In genomic region chr11:75562048-75562835, GRCh38 we compare ENCODE assay signal across 1 cellular context.
TF ChIP-seq lines count a peak whose summit lies in the region.

Gene SERPINH1, plus strand, starts transcription at chr11:75562253. Its CDS starts 4,097 bp downstream, at chr11:75566350.

TF ChIP-seq in HepG2, 621 proteins besides CTCF, POLR2A, EP300 and RAD21 (continued from another document and continues in another):
- TF ChIP-seq DZIP1 (CRISPR knock-in tag; IDR thresholded peaks at IDR 0.05) (no peak), ZNF503 (CRISPR knock-in tag; IDR thresholded peaks at IDR 0.05) (no peak), TFAP4 (IDR thresholded peaks at IDR 0.05; ENCODE audit: borderline replicate concordance, low read depth) (no peak; the same call in 1 of the 2 replicates), RBFOX2 (IDR thresholded peaks at IDR 0.05; ENCODE audit: low read depth, low read length) (peak; percentile 90), ELK4 (CRISPR knock-in tag; IDR thresholded peaks at IDR 0.05; ENCODE audit: borderline replicate concordance) (no peak), ZNF263 (CRISPR knock-in tag; IDR thresholded peaks at IDR 0.05) (peak; percentile 2; the same call in 1 of the 2 replicates), ZNF143 (CRISPR knock-in tag; IDR thresholded peaks at IDR 0.05) (no peak), ZNF766 (CRISPR knock-in tag; IDR thresholded peaks at IDR 0.05; ENCODE audit: borderline replicate concordance) (0 out of 2 replicates have a peak, but pooled peaks have one; percentile 33), HIC2 (CRISPR knock-in tag; IDR thresholded peaks at IDR 0.05; ENCODE audit: low read depth) (no peak), PAWR (CRISPR knock-in tag; IDR thresholded peaks at IDR 0.05; ENCODE audit: borderline replicate concordance) (no peak), MIER2 (CRISPR knock-in tag; IDR thresholded peaks at IDR 0.05) (no peak), MAFG (CRISPR knock-in tag; IDR thresholded peaks at IDR 0.05) (no peak), ZNF260 (CRISPR knock-in tag; IDR thresholded peaks at IDR 0.05; ENCODE audit: borderline replicate concordance, low read depth) (no peak), ZNF878 (CRISPR knock-in tag; IDR thresholded peaks at IDR 0.05) (no peak), PATZ1 (CRISPR knock-in tag; IDR thresholded peaks at IDR 0.05) (peak; percentile 79), ZNF34 (CRISPR knock-in tag; IDR thresholded peaks at IDR 0.05; ENCODE audit: borderline replicate concordance) (no peak), BORCS8-MEF2B (CRISPR knock-in tag; IDR thresholded peaks at IDR 0.05) (no peak), ZFAT (CRISPR knock-in tag; conservative IDR thresholded peaks at IDR 0.05) (no peak), NR3C1 (CRISPR knock-in tag; IDR thresholded peaks at IDR 0.05) (no peak), PRDM15 (CRISPR knock-in tag; IDR thresholded peaks at IDR 0.05) (no peak), MEIS1 (CRISPR knock-in tag; IDR thresholded peaks at IDR 0.05; ENCODE audit: borderline replicate concordance) (no peak), HDAC6 (IDR thresholded peaks at IDR 0.05; ENCODE audit: low read depth, low read length) (no peak), KAT8 (CRISPR knock-in tag; IDR thresholded peaks at IDR 0.05) (peak; percentile 38; the same call in 1 of the 2 replicates), MLXIP (CRISPR knock-in tag; IDR thresholded peaks at IDR 0.05; ENCODE audit: borderline replicate concordance) (no peak), PRPF4 (IDR thresholded peaks at IDR 0.05; ENCODE audit: low read depth, low read length, poor library complexity, severe bottlenecking) (no peak), HNF1A (IDR thresholded peaks at IDR 0.05; ENCODE audit: low read depth) (no peak), HNF1A (CRISPR knock-in tag; IDR thresholded peaks at IDR 0.05; ENCODE audit: borderline replicate concordance) (no peak), EZH2 (conservative IDR thresholded peaks at IDR 0.05; ENCODE audit: low read depth, low read length) (no peak), ARNTL (CRISPR knock-in tag; IDR thresholded peaks at IDR 0.05) (no peak), TRIM22 (IDR thresholded peaks at IDR 0.05) (no peak), ZNF460 (CRISPR knock-in tag; IDR thresholded peaks at IDR 0.05; ENCODE audit: borderline replicate concordance) (no peak), HIVEP1 (CRISPR knock-in tag; IDR thresholded peaks at IDR 0.05) (no peak)
